In genomic region chr17:80782536-80783427, GRCh38 we compare ENCODE assay signal across 9 cellular contexts.
DNase-seq lines count a peak whose midpoint lies in the region; ATAC-seq and TF ChIP-seq lines count a peak whose summit lies in the region.
"Had no signal": no experiment of that assay in that cellular context is flagged by ENCODE, and none has a peak within 500 bp of the region (broad histone marks: within the 10 kb centered on the region; RNA-seq: fewer than 3 reads in every experiment).

No MANE protein-coding gene starts in this region.

- peaks cover 12% of the 10 kb centered on the region for H3K36me3 Mint-ChIP-seq in nephron progenitor cell (ENCODE audit: low read depth)

- intact Hi-C loops in Panc1 (cut with micrococcal nuclease; ENCODE audit: unreplicated experiment) (no loop called here), ascending aorta (cut with DNase I) (no loop called here)

- H3K9me3 Mint-ChIP-seq in nephron progenitor cell: peaks cover 4% of the 10 kb centered on the region

- H3K36me3 ChIP-seq in DND-41 (ENCODE audit: insufficient read depth, low read length) (peaks cover 22% of the 10 kb centered on the region; the same call in 1 of the 2 replicates), Panc1 (ENCODE audit: control insufficient read depth, insufficient read depth, low read length) (no peaks in the 10 kb centered on the region), ascending aorta (no peaks in the 10 kb centered on the region)

- H3K4me3 ChIP-seq in DND-41 (ENCODE audit: low read depth in 1 of 2, low read length in 2 of 2): peak overlapping the region in 1 of 2 experiments; percentile 38; a peak in 2 of 4 replicates
- H3K4me3 ChIP-seq in Panc1 (ENCODE audit: low read depth in 2 of 2, low read length in 2 of 2): no peak overlapping the region
- no peak overlapping the region for H3K4me3 ChIP-seq in ascending aorta

- no TSS peak for BruUV-seq in Panc1 (replicated peaks; lab: Mats Ljungman, UMichigan)

- TF ChIP-seq CTCF in DND-41 (IDR thresholded peaks at IDR 0.05; ENCODE audit: borderline replicate concordance, extremely low read depth, low read length, poor library complexity, severe bottlenecking) (no peak), Panc1 (IDR thresholded peaks at IDR 0.05) (no peak), ascending aorta (IDR thresholded peaks at IDR 0.05) (no peak), nephron progenitor cell (IDR thresholded peaks at IDR 0.05) (no peak)

- peaks cover 56% of the 10 kb centered on the region for H3K79me2 ChIP-seq in DND-41 (ENCODE audit: insufficient read depth, low read length)

- peak overlapping the region; percentile 44 for H3K27ac Mint-ChIP-seq in nephron progenitor cell

- POLR2A ChIA-PET in Panc1 (lab: Charles Lee): no interaction called here

- H3K9me3 ChIP-seq in DND-41 (ENCODE audit: insufficient read depth, low read length, severe bottlenecking) (peaks cover 3% of the 10 kb centered on the region), Panc1 (ENCODE audit: control insufficient read depth, insufficient read depth, low read depth, low read length) (peaks cover 3% of the 10 kb centered on the region; the same call in 1 of the 2 replicates), ascending aorta (no peaks in the 10 kb centered on the region)

- CTCF ChIA-PET in Panc1 (lab: Charles Lee): no interaction called here

- H3K27ac ChIP-seq in DND-41 (ENCODE audit: low read length) (peak overlapping the region; percentile 86), Panc1 (ENCODE audit: low read length) (no peak overlapping the region), ascending aorta (peak overlapping the region; percentile 22 to 55)

- ATAC-seq in DND-41 (ENCODE audit: insufficient read depth, low read depth): peak; percentile 85
- peak; percentile 50; the same call in 1 of the 2 replicates for ATAC-seq in Panc1
- ATAC-seq in GM18519 (IDR thresholded peaks at IDR 0.05; ENCODE audit: low FRiP score, unreplicated experiment): no peak

- peaks cover 4% of the 10 kb centered on the region for H3K27me3 Mint-ChIP-seq in nephron progenitor cell (ENCODE audit: low read depth, poor library complexity)

- H2AFZ ChIP-seq in DND-41 (ENCODE audit: low read depth, low read length): peak overlapping the region; percentile 21

- H3K27me3 ChIP-seq in DND-41 (ENCODE audit: insufficient read depth, low read length, poor library complexity) (no peaks in the 10 kb centered on the region), Panc1 (ENCODE audit: control insufficient read depth, insufficient read depth, low read length) (no peaks in the 10 kb centered on the region), ascending aorta (no peaks in the 10 kb centered on the region)

- peak overlapping the region; percentile 43 for H3K9ac ChIP-seq in DND-41 (ENCODE audit: low read depth, low read length)

- peak overlapping the region; percentile 61 for H3K4me2 ChIP-seq in DND-41 (ENCODE audit: insufficient read depth, low read length)

- no peaks in the 10 kb centered on the region for H4K20me1 ChIP-seq in DND-41 (ENCODE audit: insufficient read depth, low read length)

- H3K4me3 Mint-ChIP-seq in nephron progenitor cell: no peak overlapping the region

- H3K4me1 ChIP-seq in DND-41 (ENCODE audit: insufficient read depth, low read length) (peaks cover 70% of the 10 kb centered on the region), Panc1 (ENCODE audit: control insufficient read depth, insufficient read depth, low read length) (peaks cover 5% of the 10 kb centered on the region; the same call in 1 of the 2 replicates), ascending aorta (peaks cover 6 to 21% of the 10 kb centered on the region in 2 donors)

- in situ Hi-C loops in Panc1 (cut with HindIII; ENCODE audit: low pct_unique_long_range_greater_than_20kb, low sequenced_read_pairs): no loop called here

- H3K4me1 Mint-ChIP-seq in nephron progenitor cell: peaks cover 51% of the 10 kb centered on the region

- DNase-seq in DND-41: peak; percentile 74
- DNase-seq in Panc1 (ENCODE audit: low read depth, low spot score): no peak
- DNase-seq in ascending aorta (ENCODE audit: low spot score in 2 of 2): peak in 1 of 2 donors; percentile 44
- DNase-seq in nephron progenitor cell: no peak
- DNase-seq in NCI-H69 (lab: John Stamatoyannopoulos, UW): no peak
- DNase-seq in SKM-1 (lab: John Stamatoyannopoulos, UW; ENCODE audit: unreplicated experiment): no peak
- DNase-seq in SIG-M5 (lab: John Stamatoyannopoulos, UW): no peak
- DNase-seq: NCI-H1436 had no signal
